ENCODE assay signal across 10 cellular contexts in the genomic region with DNA sequence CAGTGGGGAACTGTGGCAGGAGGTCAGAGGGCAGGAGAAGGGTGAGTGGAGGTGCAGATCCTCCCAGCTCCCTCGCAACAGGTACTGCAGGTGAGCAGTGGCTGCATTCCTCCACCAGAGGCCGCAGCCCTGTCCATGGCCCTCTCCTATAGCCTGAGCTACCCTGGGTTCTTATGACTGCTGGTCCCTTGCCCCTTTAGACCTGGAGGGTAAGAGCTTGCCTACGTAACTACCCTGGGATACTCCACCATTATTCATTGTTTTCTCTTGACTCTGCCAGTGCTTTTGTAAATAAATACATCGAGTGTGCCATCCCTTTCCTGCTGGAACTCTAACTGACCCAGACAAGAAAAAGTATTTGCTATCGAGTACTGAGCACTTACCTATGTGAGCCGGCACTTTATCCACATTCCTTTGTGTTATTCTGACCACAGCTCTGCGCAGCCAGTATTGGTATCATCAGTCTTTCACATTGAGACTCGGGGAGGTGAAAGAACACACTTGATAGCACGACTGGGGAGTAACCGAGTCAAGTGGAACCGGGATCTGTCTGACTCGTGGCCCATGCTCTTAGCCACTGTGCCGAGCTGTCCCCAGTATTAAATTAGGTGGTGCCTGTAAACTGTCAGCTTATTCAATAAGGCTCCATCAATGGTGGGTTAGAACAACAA. TPM values are rescaled to one million over a fixed set of nuclear protein-coding genes. Genes with fewer than 3 reads are reported as not detected.
DNase-seq lines count a peak whose midpoint lies in the region; ATAC-seq, FAIRE-seq and TF ChIP-seq lines count a peak whose summit lies in the region.
"Had no signal": no experiment of that assay in that cellular context is flagged by ENCODE, and none has a peak within 500 bp of the region (broad histone marks: within the 10 kb centered on the region; RNA-seq: fewer than 3 reads in every experiment).

No MANE protein-coding gene starts in this region.

- H3K27me3 ChIP-seq in BLaER1, result no peaks in the 10 kb centered on the region
- H3K27me3 ChIP-seq in MM.1S (replicated peaks; ENCODE audit: insufficient read depth, low read length), result no peaks in the 10 kb centered on the region
- no peaks in the 10 kb centered on the region for H3K27me3 ChIP-seq in H1 (replicated peaks in 1 of 4; ENCODE audit: control insufficient read depth in 3 of 4, extremely low read depth in 1 of 4, insufficient read depth in 3 of 4, low read length in 3 of 4)
- no peaks in the 10 kb centered on the region for H3K27me3 ChIP-seq in osteoblast (ENCODE audit: insufficient read depth, low read length)
- H3K27me3 ChIP-seq in effector memory CD4-positive, alpha-beta T cell (replicated peaks; ENCODE audit: control insufficient read depth, insufficient read depth, low read length, poor library complexity, severe bottlenecking), result no peaks in the 10 kb centered on the region

- no peak overlapping the region for H3K27ac ChIP-seq in BLaER1
- no peak overlapping the region for H3K27ac ChIP-seq in MM.1S (ENCODE audit: low read length)
- H3K27ac ChIP-seq in H1 (ENCODE audit: low read depth, low read length), result no peak overlapping the region
- H3K27ac ChIP-seq in osteoblast (ENCODE audit: low read depth, low read length), result peak overlapping the region; percentile 99
- no peak overlapping the region for H3K27ac ChIP-seq in effector memory CD4-positive, alpha-beta T cell (ENCODE audit: insufficient read depth, low read length, poor library complexity, severe bottlenecking)

- TF ChIP-seq CTCF in MM.1S (IDR thresholded peaks at IDR 0.05; ENCODE audit: low read length) (peak; percentile 36), H1 (IDR thresholded peaks at IDR 0.05; ENCODE audit: control extremely low read depth in 1 of 3, insufficient read depth in 1 of 3, low read depth in 1 of 3, low read length in 3 of 3) (peak; percentile 65 to 81 (median 79)), osteoblast (IDR thresholded peaks at IDR 0.05; ENCODE audit: extremely low read depth, low read depth, low read length) (no peak)

- CTCF ChIA-PET in H1 (lab: Charles Lee; ENCODE audit: partially characterized antibody), result interaction anchor here (0.5 to 4.9 kb wide), 36 partner anchors 9 to 408 kb away, joined by 3 to 51 read pairs (median 5); partner anchors contain the start of gene LTBP2

- no peaks in the 10 kb centered on the region for H3K79me1 ChIP-seq in H1 (ENCODE audit: low read depth, low read length)

- H3K79me2 ChIP-seq in MM.1S (ENCODE audit: low read length), result no peaks in the 10 kb centered on the region
- no peaks in the 10 kb centered on the region for H3K79me2 ChIP-seq in H1 (ENCODE audit: control insufficient read depth in 1 of 2, insufficient read depth in 2 of 2, low read length in 2 of 2)
- H3K79me2 ChIP-seq in osteoblast (ENCODE audit: insufficient read depth, low read length), result peaks cover 65% of the 10 kb centered on the region

- H3K18ac ChIP-seq in H1 (ENCODE audit: extremely low read depth, low read length), result no peak overlapping the region

- H2AK5ac ChIP-seq in H1 (ENCODE audit: low read depth, low read length), result no peak overlapping the region

- no peak overlapping the region for H3K23ac ChIP-seq in H1 (ENCODE audit: insufficient read length)

- ATAC-seq in HG02852 (IDR thresholded peaks at IDR 0.05; ENCODE audit: unreplicated experiment) (no peak), HG02571 (IDR thresholded peaks at IDR 0.05; ENCODE audit: unreplicated experiment) (no peak)

- 77% methylated on average over 13 of the region's 13 CpGs; no CpG with 5 or more reads in 1 of the 2 experiments for WGBS in H1 (ENCODE audit: extremely low coverage in 1 of 2, insufficient coverage in 1 of 2, insufficient read length in 1 of 2, insufficient replicate concordance in 2 of 2, low coverage in 1 of 2, low lambda C conversion rate in 2 of 2, missing lambda C conversion rate in 1 of 2), 2 experiments

- DNase-seq in MM.1S, result no peak
- DNase-seq in H1 (ENCODE audit: low read depth in 1 of 2, low spot score in 2 of 2), result no peak
- DNase-seq in osteoblast (ENCODE audit: insufficient read length, low spot score, missing footprints), result no peak
- DNase-seq in NCI-H146 treated with DMSO at 0.1 percent for 48 hours (lab: John Stamatoyannopoulos, UW; ENCODE audit: unreplicated experiment), result no peak
- DNase-seq in effector memory CD4-positive, alpha-beta T cell, result no peak
- DNase-seq: activated CD4-positive, CD25-positive, alpha-beta regulatory T cell; NCI-H2029 treated with DMSO at 0.1 percent for 48 hours had no signal

- H4K20me1 ChIP-seq in BLaER1 (no peaks in the 10 kb centered on the region), MM.1S (ENCODE audit: insufficient read depth, low read length) (no peaks in the 10 kb centered on the region), H1 (replicated peaks in 1 of 2; ENCODE audit: control insufficient read depth in 1 of 2, insufficient read depth in 2 of 2, low read length in 2 of 2) (no peaks in the 10 kb centered on the region), osteoblast (ENCODE audit: insufficient read depth, low read length) (no peaks in the 10 kb centered on the region)

- no peak overlapping the region for H3K9ac ChIP-seq in BLaER1
- no peak overlapping the region for H3K9ac ChIP-seq in MM.1S (ENCODE audit: low read length)
- no peak overlapping the region for H3K9ac ChIP-seq in H1 (replicated peaks in 1 of 4; ENCODE audit: extremely low read depth in 1 of 4, low read depth in 3 of 4, low read length in 3 of 4)

- no peak overlapping the region for H2AFZ ChIP-seq in MM.1S (ENCODE audit: low read length)
- 0 out of 2 replicates have a peak overlapping the region, but pooled peaks have one; percentile 46 for H2AFZ ChIP-seq in H1 (ENCODE audit: low read length)
- H2AFZ ChIP-seq in osteoblast (ENCODE audit: low read length), result no peak overlapping the region

- no peak overlapping the region for H2BK120ac ChIP-seq in H1 (replicated peaks; ENCODE audit: low read depth, low read length)

- H3K9me3 ChIP-seq in BLaER1 (no peaks in the 10 kb centered on the region), MM.1S (replicated peaks; ENCODE audit: insufficient read depth, low read length) (no peaks in the 10 kb centered on the region), H1 (ENCODE audit: insufficient read depth in 2 of 2, low read depth in 1 of 2, low read length in 1 of 2) (no peaks in the 10 kb centered on the region), osteoblast (ENCODE audit: low read depth, low read length) (no peaks in the 10 kb centered on the region)
- H3K9me3 ChIP-seq in effector memory CD4-positive, alpha-beta T cell (ENCODE audit: control insufficient read depth, low read length), result no peaks in the 10 kb centered on the region

- H3K56ac ChIP-seq in H1 (replicated peaks; ENCODE audit: insufficient read length, low read depth, low read length), result no peak overlapping the region

- H4K91ac ChIP-seq in H1 (replicated peaks; ENCODE audit: insufficient read length, low read length), result no peak overlapping the region

- no peak for TF ChIP-seq POLR2A in H1 (IDR thresholded peaks at IDR 0.05; ENCODE audit: control extremely low read depth in 1 of 2, low read depth in 2 of 2, low read length in 2 of 2)

- H2BK5ac ChIP-seq in H1 (ENCODE audit: low read depth, low read length), result no peak overlapping the region; the same call in 1 of the 2 replicates

- no peak overlapping the region for H4K8ac ChIP-seq in H1 (ENCODE audit: extremely low read depth, insufficient read depth, low read length)

- H3K4me2 ChIP-seq in BLaER1 (peak overlapping the region; percentile 59; the same call in 1 of the 2 replicates), MM.1S (ENCODE audit: low read depth, low read length) (no peak overlapping the region), H1 (ENCODE audit: insufficient read depth in 1 of 2, low read depth in 2 of 2, low read length in 2 of 2) (no peak overlapping the region), osteoblast (ENCODE audit: insufficient read depth, low read length) (peak overlapping the region; percentile 79)

- no peak overlapping the region for H3K14ac ChIP-seq in H1 (ENCODE audit: insufficient read length)

- H3K4me1 ChIP-seq in BLaER1 (peaks cover 38% of the 10 kb centered on the region), MM.1S (ENCODE audit: low read length) (no peaks in the 10 kb centered on the region), H1 (replicated peaks in 1 of 4; ENCODE audit: control insufficient read depth in 3 of 4, insufficient read depth in 4 of 4, low read length in 3 of 4) (peaks cover 0 to 7% (median 5%) of the 10 kb centered on the region in 4 experiments; a peak in 5 of 7 replicates), osteoblast (ENCODE audit: insufficient read depth, low read length) (peaks cover 92% of the 10 kb centered on the region)
- peaks cover 22% of the 10 kb centered on the region for H3K4me1 ChIP-seq in effector memory CD4-positive, alpha-beta T cell (ENCODE audit: control insufficient read depth, insufficient read depth, low read length, poor library complexity, severe bottlenecking)

- H3K4me3 ChIP-seq in BLaER1, result no peak overlapping the region
- no peak overlapping the region for H3K4me3 ChIP-seq in MM.1S (ENCODE audit: low read length)
- no peak overlapping the region for H3K4me3 ChIP-seq in H1 (ENCODE audit: extremely low read depth in 1 of 4, insufficient read depth in 2 of 4, low read depth in 3 of 4, low read length in 4 of 4)
- no peak overlapping the region for H3K4me3 ChIP-seq in osteoblast (ENCODE audit: insufficient read depth, low read length)
- H3K4me3 ChIP-seq in effector memory CD4-positive, alpha-beta T cell (ENCODE audit: insufficient read depth, low read depth, low read length, poor library complexity, severe bottlenecking), result no peak overlapping the region

- TF ChIP-seq EP300 in H1 (IDR thresholded peaks at IDR 0.05; ENCODE audit: borderline replicate concordance in 1 of 2, low read depth in 2 of 2, low read length in 2 of 2), result no peak

- no peak overlapping the region for H2BK12ac ChIP-seq in H1 (ENCODE audit: low read depth, low read length)

- H3F3A ChIP-seq in MM.1S (ENCODE audit: insufficient read depth, low read length), result no peaks in the 10 kb centered on the region

- no peaks in the 10 kb centered on the region for H3K9me2 ChIP-seq in MM.1S (replicated peaks; ENCODE audit: insufficient read depth, low read length)

- no peak overlapping the region for H2BK20ac ChIP-seq in H1 (ENCODE audit: low read length)

- H3K36me3 ChIP-seq in BLaER1, result no peaks in the 10 kb centered on the region
- H3K36me3 ChIP-seq in MM.1S (replicated peaks; ENCODE audit: insufficient read depth, low read length), result no peaks in the 10 kb centered on the region
- no peaks in the 10 kb centered on the region for H3K36me3 ChIP-seq in H1 (ENCODE audit: control insufficient read depth in 2 of 4, insufficient read depth in 4 of 4, low read length in 3 of 4)
- peaks cover 38% of the 10 kb centered on the region for H3K36me3 ChIP-seq in osteoblast (ENCODE audit: insufficient read depth, low read length)
- no peaks in the 10 kb centered on the region for H3K36me3 ChIP-seq in effector memory CD4-positive, alpha-beta T cell (ENCODE audit: control insufficient read depth, insufficient read depth, low read length)

- no peaks in the 10 kb centered on the region for H3K23me2 ChIP-seq in H1 (ENCODE audit: low read depth, low read length)

- FAIRE-seq in H1 (lab: Jason Lieb, UNC), result no peak

- H4K5ac ChIP-seq in H1 (ENCODE audit: insufficient read length, low read depth, low read length), result no peak overlapping the region

- POLR2A ChIA-PET in H1 (lab: Charles Lee; ENCODE audit: partially characterized antibody), result no interaction called here

- no peak overlapping the region for H2BK15ac ChIP-seq in H1 (ENCODE audit: low read length)

- H3K4ac ChIP-seq in H1 (replicated peaks; ENCODE audit: insufficient read length, low read depth, low read length), result no peak overlapping the region

- peak; percentile 46 to 54; a peak in 3 of 4 replicates for TF ChIP-seq RAD21 in H1 (IDR thresholded peaks at IDR 0.05 in 1 of 2, conservative IDR thresholded peaks at IDR 0.05 in 1 of 2; ENCODE audit: low read depth in 2 of 2, low read length in 2 of 2)

RNA-seq across cellular contexts. Expression of gene LTBP2, which starts 38.5 kb away (rescaled TPM):
- total RNA-seq in H1 (2021; fragmentation: NEBNext Ultra II Directional; extraction: Animal tissue kit (Norgen Biotek cat#: 25700)), result 0.59 and 0.89 TPM in 2 replicates
- 0.48 and 0.67 TPM in 2 replicates for polyA plus RNA-seq in H1 (2011; rRNA removed)
- polyA plus RNA-seq in H1 (2011; cell fraction: cytosol; rRNA removed), result 0.41 TPM
- 1.7 TPM for polyA plus RNA-seq in H1 (2011; cell fraction: nucleus; rRNA removed)
- polyA plus RNA-seq in H1 (2012, experiment 1 of 2), result 0.46 to 0.62 TPM (median 0.55 TPM) in 4 replicates
- polyA plus RNA-seq in H1 (2012, experiment 2 of 2), result 0.34 TPM
- polyA plus RNA-seq in H1 (2013, experiment 1 of 2), result 0.32 TPM
- 0.28 TPM for polyA plus RNA-seq in H1 (2013, experiment 2 of 2)
- polyA minus RNA-seq in H1 (2011; rRNA and poly(A)+ RNA removed), result 0.51 and 0.66 TPM in 2 replicates
- polyA minus RNA-seq in H1 (2011; cell fraction: cytosol; rRNA and poly(A)+ RNA removed), result 0.73 TPM
- 1.4 TPM for polyA minus RNA-seq in H1 (2011; cell fraction: nucleus; rRNA and poly(A)+ RNA removed)
- total RNA-seq in osteoblast, result 493 and 546 TPM in 2 replicates

Comparison
In these comparisons a context has a peak if more than half of its experiments do, and no peak if none do; other contexts are left out.
1. H3K4me2 ChIP-seq: peak in BLaER1 (single experiment) and osteoblast (single experiment); none in MM.1S (single experiment) and H1 (0 of 2).
2. RNA of gene LTBP2, which starts 38.5 kb away (total RNA-seq): 493 to 546 TPM in osteoblast; 0.59 to 0.89 TPM in H1; every median in the first group is over 100 times any median in the second.